In genomic region chr7:36283711-36284130, GRCh38 we compare ENCODE assay signal across 9 cellular contexts.
DNase-seq lines count a peak whose midpoint lies in the region; ATAC-seq lines count a peak whose summit lies in the region.
"Had no signal": no experiment of that assay in that cellular context is flagged by ENCODE, and none has a peak within 500 bp of the region (broad histone marks: within the 10 kb centered on the region; RNA-seq: fewer than 3 reads in every experiment).

No MANE protein-coding gene starts in this region.

- no peak for DNase-seq in central memory CD8-positive, alpha-beta T cell (ENCODE audit: low spot score in 2 of 2)
- DNase-seq in sciatic nerve (ENCODE audit: low spot score): peak; percentile 71
- no peak for DNase-seq in NCI-H2171 treated with DMSO at 0.1 percent for 48 hours (lab: John Stamatoyannopoulos, UW)
- no peak for DNase-seq in NCI-H345 (lab: John Stamatoyannopoulos, UW)
- DNase-seq in DMS 273 treated with DMSO at 0.1 percent for 48 hours (lab: John Stamatoyannopoulos, UW): no peak

- intact Hi-C loops in sciatic nerve (cut with DNase I): no loop called here

- peaks cover 8% of the 10 kb centered on the region for H3K36me3 Mint-ChIP-seq in central memory CD8-positive, alpha-beta T cell (ENCODE audit: insufficient read depth)

- H4K20me1 ChIP-seq in BLaER1: no peaks in the 10 kb centered on the region

- peak overlapping the region; percentile 74 for H3K27ac Mint-ChIP-seq in central memory CD8-positive, alpha-beta T cell (ENCODE audit: low read depth)

- peak overlapping the region; percentile 50 for H3K9ac ChIP-seq in BLaER1

- peaks cover 70% of the 10 kb centered on the region for H3K4me1 ChIP-seq in BLaER1

- H3K27me3 Mint-ChIP-seq in central memory CD8-positive, alpha-beta T cell: peaks cover 9% of the 10 kb centered on the region

- H3K4me2 ChIP-seq in BLaER1: peak overlapping the region; percentile 90

- H3K4me1 Mint-ChIP-seq in central memory CD8-positive, alpha-beta T cell: peaks cover 72% of the 10 kb centered on the region

- 0 out of 2 replicates have a peak overlapping the region, but pooled peaks have one; percentile 39 for H3K4me3 ChIP-seq in BLaER1
- H3K4me3 ChIP-seq: suprapubic skin had no signal

- no peaks in the 10 kb centered on the region for H3K9me3 ChIP-seq in BLaER1
- H3K9me3 ChIP-seq: suprapubic skin had no signal

- peak overlapping the region; percentile 83 for H3K27ac ChIP-seq in BLaER1
- H3K27ac ChIP-seq: suprapubic skin had no signal

- no peaks in the 10 kb centered on the region for H3K36me3 ChIP-seq in BLaER1
- H3K36me3 ChIP-seq: suprapubic skin had no signal

- ATAC-seq in GM19397 (IDR thresholded peaks at IDR 0.05; ENCODE audit: unreplicated experiment): peak; percentile 56
- ATAC-seq in HG03571 (IDR thresholded peaks at IDR 0.05; ENCODE audit: unreplicated experiment): peak; percentile 46
- ATAC-seq in central memory CD8-positive, alpha-beta T cell (replicated peaks; ENCODE audit: extremely low read depth, poor library complexity, severe bottlenecking): peak; percentile 10
- peak; percentile 62 for ATAC-seq in sciatic nerve

- no peaks in the 10 kb centered on the region for H3K27me3 ChIP-seq in BLaER1
- H3K27me3 ChIP-seq: suprapubic skin had no signal

- H3K9me3 Mint-ChIP-seq in central memory CD8-positive, alpha-beta T cell: no peaks in the 10 kb centered on the region

- no peak overlapping the region for H3K4me3 Mint-ChIP-seq in central memory CD8-positive, alpha-beta T cell

Comparison
In these comparisons a context has a peak if more than half of its experiments do, and no peak if none do; other contexts are left out.
1. ATAC-seq: peak in every context shown above with its lines; median percentile 62 in sciatic nerve; 56 in GM19397; 46 in HG03571; 10 in central memory CD8-positive, alpha-beta T cell.